ENCODE assay signal across 16 cellular contexts in genomic region chr2:159637988-159638501, GRCh38. TPM values are rescaled to one million over a fixed set of nuclear protein-coding genes. Genes with fewer than 3 reads are reported as not detected.
DNase-seq lines count a peak whose midpoint lies in the region; ATAC-seq, FAIRE-seq and TF ChIP-seq lines count a peak whose summit lies in the region.
"Had no signal": no experiment of that assay in that cellular context is flagged by ENCODE, and none has a peak within 500 bp of the region (broad histone marks: within the 10 kb centered on the region; RNA-seq: fewer than 3 reads in every experiment).

No MANE protein-coding gene starts in this region.

- POLR2A ChIA-PET in HepG2 (lab: Yijun Ruan, JAX) = no interaction called here
- POLR2A ChIA-PET in SK-N-SH (lab: Yijun Ruan, JAX) = no interaction called here

- H3K27ac ChIP-seq in HepG2 (ENCODE audit: extremely low read length, insufficient read depth, low read length) (no peak overlapping the region), right lobe of liver (no peak overlapping the region), SK-N-SH (ENCODE audit: low read depth in 2 of 2, low read length in 1 of 2) (peak overlapping the region in 1 of 2 experiments; percentile 67; a peak in 2 of 4 replicates), left lung (no peak overlapping the region)
- H3K27ac ChIP-seq: gastrocnemius medialis, neural progenitor cell, upper lobe of right lung had no signal

- TF ChIP-seq RAD21 in HepG2 (CRISPR knock-in tag; IDR thresholded peaks at IDR 0.05) (no peak), SK-N-SH (IDR thresholded peaks at IDR 0.05; ENCODE audit: low read length) (no peak)

- H3K9me3 ChIP-seq in HepG2 (ENCODE audit: low read length) (no peaks in the 10 kb centered on the region), right lobe of liver (no peaks in the 10 kb centered on the region), SK-N-SH (peaks cover 17% of the 10 kb centered on the region), left lung (peaks cover 0 to 5% of the 10 kb centered on the region in 2 donors)
- H3K9me3 ChIP-seq: gastrocnemius medialis, HAP-1 had no signal

- H3K4me3 ChIP-seq in HepG2 (replicated peaks in 1 of 3; ENCODE audit: insufficient read depth in 1 of 3, low read depth in 2 of 3, low read length in 3 of 3) (no peak overlapping the region), right lobe of liver (no peak overlapping the region), SK-N-SH (ENCODE audit: low read depth in 2 of 2, low read length in 1 of 2) (no peak overlapping the region), left lung (no peak overlapping the region)
- H3K4me3 ChIP-seq: gastrocnemius medialis, HAP-1, neural progenitor cell, upper lobe of right lung had no signal

- H3K4me2 ChIP-seq in HepG2 (ENCODE audit: low read depth, low read length) (no peak overlapping the region), SK-N-SH (no peak overlapping the region)
- H3K4me2 ChIP-seq: neural progenitor cell had no signal

- DNase-seq in HepG2 (ENCODE audit: low spot score) = no peak
- no peak for DNase-seq in right lobe of liver
- no peak for DNase-seq in SK-N-SH
- DNase-seq in fibroblast of peridontal ligament (ENCODE audit: extremely low read depth) = peak; percentile 55
- peak; percentile 62 for DNase-seq in urothelium cell line (ENCODE audit: low spot score)
- DNase-seq in SKM-1 treated with dmso at 0.1 percent for 144 hours (lab: John Stamatoyannopoulos, UW; ENCODE audit: unreplicated experiment) = no peak
- no peak for DNase-seq in left lung
- DNase-seq: activated CD4-positive, alpha-beta T cell treated with anti-CD3 and anti-CD28 coated beads, Interleukin-2, amount 50 U/mL, for 1 hour; activated effector memory CD4-positive, alpha-beta T cell treated with anti-CD3 and anti-CD28 coated beads, Interleukin-2, amount 50 U/mL, for 16 hours; gastrocnemius medialis; KG1; left ventricle myocardium superior; upper lobe of right lung had no signal

- TF ChIP-seq POLR2A in HepG2 (IDR thresholded peaks at IDR 0.05; ENCODE audit: insufficient read depth in 1 of 2, low read depth in 2 of 2, low read length in 2 of 2) (no peak), right lobe of liver (IDR thresholded peaks at IDR 0.05) (no peak)

- H4K20me1 ChIP-seq in HepG2 (ENCODE audit: insufficient read depth, low read length) (no peaks in the 10 kb centered on the region), SK-N-SH (ENCODE audit: insufficient read depth) (no peaks in the 10 kb centered on the region)

- no peak overlapping the region for H2AFZ ChIP-seq in HepG2 (ENCODE audit: low read length)
- no peak overlapping the region for H2AFZ ChIP-seq in SK-N-SH (ENCODE audit: low read depth)
- H2AFZ ChIP-seq: neural progenitor cell had no signal

- TF ChIP-seq EP300 in HepG2 (IDR thresholded peaks at IDR 0.05; ENCODE audit: low read depth in 2 of 2, low read length in 2 of 2) = no peak
- no peak for TF ChIP-seq EP300 in HepG2 (CRISPR knock-in tag; IDR thresholded peaks at IDR 0.05; ENCODE audit: borderline replicate concordance)
- no peak; a peak in 2 of 4 replicates for TF ChIP-seq EP300 in SK-N-SH (IDR thresholded peaks at IDR 0.05; ENCODE audit: borderline replicate concordance in 1 of 2, low read depth in 1 of 2, low read length in 1 of 2)

- no peaks in the 10 kb centered on the region for H3K9me2 ChIP-seq in SK-N-SH

- peaks cover 21% of the 10 kb centered on the region for H3F3A ChIP-seq in SK-N-SH (replicated peaks; ENCODE audit: insufficient read depth)

- intact Hi-C loops in HepG2 (cut with micrococcal nuclease; ENCODE audit: unreplicated experiment) = no loop called here
- intact Hi-C loops in right lobe of liver (cut with DNase I) = no loop called here
- intact Hi-C loops in left lung (cut with DNase I) = no loop called here

- TF ChIP-seq CTCF in HepG2 (CRISPR knock-in tag; IDR thresholded peaks at IDR 0.05) (no peak), right lobe of liver (IDR thresholded peaks at IDR 0.05) (no peak), SK-N-SH (IDR thresholded peaks at IDR 0.05) (no peak), left lung (IDR thresholded peaks at IDR 0.05) (no peak)

- H3K79me2 ChIP-seq in HepG2 (ENCODE audit: insufficient read depth, low read length) (no peaks in the 10 kb centered on the region), SK-N-SH (ENCODE audit: insufficient read depth) (no peaks in the 10 kb centered on the region)

- H3K4me1 ChIP-seq in HepG2 (ENCODE audit: insufficient read depth, low read length) (no peaks in the 10 kb centered on the region), right lobe of liver (no peaks in the 10 kb centered on the region), SK-N-SH (ENCODE audit: control insufficient read depth in 1 of 2, insufficient read depth in 2 of 2, low read depth in 1 of 2, low read length in 1 of 2) (peaks cover 0 to 4% of the 10 kb centered on the region in 2 experiments; a peak in 1 of 4 replicates), left lung (peaks cover 0 to 12% of the 10 kb centered on the region in 2 donors)
- H3K4me1 ChIP-seq: gastrocnemius medialis, neural progenitor cell had no signal

- BruUV-seq in HepG2 (replicated peaks; lab: Mats Ljungman, UMichigan) = no TSS peak

- no peak for ATAC-seq in HepG2
- no peak for ATAC-seq in right lobe of liver
- ATAC-seq in GM21723 (IDR thresholded peaks at IDR 0.05; ENCODE audit: unreplicated experiment) = no peak
- no peak for ATAC-seq in left lung
- ATAC-seq: gastrocnemius medialis, left ventricle myocardium superior, upper lobe of right lung had no signal

- H3K9ac ChIP-seq in HepG2 (ENCODE audit: insufficient read depth, low read depth, low read length) (no peak overlapping the region), SK-N-SH (no peak overlapping the region)
- H3K9ac ChIP-seq: neural progenitor cell had no signal

- no peaks in the 10 kb centered on the region for H3K36me3 ChIP-seq in HepG2 (replicated peaks in 1 of 2; ENCODE audit: control insufficient read depth in 1 of 2, insufficient read depth in 2 of 2, low read length in 2 of 2)
- H3K36me3 ChIP-seq in right lobe of liver = no peaks in the 10 kb centered on the region
- H3K36me3 ChIP-seq in SK-N-SH (replicated peaks in 1 of 2; ENCODE audit: control insufficient read depth in 1 of 2, insufficient read depth in 2 of 2, low read length in 1 of 2) = no peaks in the 10 kb centered on the region
- no peaks in the 10 kb centered on the region for H3K36me3 ChIP-seq in left lung
- H3K36me3 ChIP-seq: gastrocnemius medialis, HAP-1, neural progenitor cell, upper lobe of right lung had no signal

- no peaks in the 10 kb centered on the region for H3K27me3 ChIP-seq in HepG2 (ENCODE audit: control insufficient read depth in 1 of 2, insufficient read depth in 2 of 2, low read length in 2 of 2)
- no peaks in the 10 kb centered on the region for H3K27me3 ChIP-seq in right lobe of liver
- H3K27me3 ChIP-seq in SK-N-SH (ENCODE audit: insufficient read depth) = no peaks in the 10 kb centered on the region
- H3K27me3 ChIP-seq in left lung = no peaks in the 10 kb centered on the region
- H3K27me3 ChIP-seq: gastrocnemius medialis, neural progenitor cell, upper lobe of right lung had no signal

- FAIRE-seq in HepG2 (lab: Jason Lieb, UNC) = no peak
- peak; percentile 69 for FAIRE-seq in urothelium cell line (lab: Jason Lieb, UNC)

- in situ Hi-C loops in HepG2 (cut with HindIII; ENCODE audit: extremely low pct_ligation_motif_present, low pct_unique_long_range_greater_than_20kb) = no loop called here

- 31% methylated on average over 4 of the region's 4 CpGs for WGBS in HepG2 (ENCODE audit: low lambda C conversion rate)
- WGBS in right lobe of liver (ENCODE audit: insufficient coverage, low coverage, low lambda C conversion rate, missing lambda C conversion rate) = 92% methylated on average over 4 of the region's 4 CpGs
- WGBS in SK-N-SH (ENCODE audit: low lambda C conversion rate) = 3% methylated on average over 4 of the region's 4 CpGs

- CTCF ChIA-PET in HepG2 (lab: Yijun Ruan, JAX; ENCODE audit: low intra/inter-chr PET ratio, low total read pairs) = no interaction called here
- CTCF ChIA-PET in SK-N-SH (lab: Yijun Ruan, JAX) = no interaction called here

TF ChIP-seq in HepG2, 621 proteins besides CTCF, POLR2A, EP300 and RAD21:
- 0 out of 2 replicates have a peak, but pooled peaks have one; percentile 5 for TF ChIP-seq CREB1 (IDR thresholded peaks at IDR 0.05)
- TF ChIP-seq CREB1 (CRISPR knock-in tag; IDR thresholded peaks at IDR 0.05) = no peak
- no peak for TF ChIP-seq ZBTB42 (CRISPR knock-in tag; IDR thresholded peaks at IDR 0.05)

TF ChIP-seq in SK-N-SH, 30 proteins besides CTCF, POLR2A, EP300 and RAD21 (continues in another document):
- TF ChIP-seq RFX5 (IDR thresholded peaks at IDR 0.05; ENCODE audit: low read length) (no peak), MEF2A (IDR thresholded peaks at IDR 0.05; ENCODE audit: borderline replicate concordance, low read depth) (no peak), GABPA (IDR thresholded peaks at IDR 0.05; ENCODE audit: low read depth) (no peak)

RNA-seq across cellular contexts. Expression of gene BAZ2B, which starts 21.7 kb away (rescaled TPM):
- total RNA-seq in HepG2 (2016; rRNA removed; fragmentation: Illumina TruSeq; extraction: Trizol) = 15.1 and 18.2 TPM in 2 replicates
- total RNA-seq in HepG2 (2016; cell fraction: cytosol; rRNA removed; fragmentation: Illumina TruSeq; extraction: Trizol; ENCODE audit: low read depth) = 2.2 and 3.3 TPM in 2 replicates
- total RNA-seq in HepG2 (2016; cell fraction: insoluble cytoplasmic fraction; rRNA removed; fragmentation: Illumina TruSeq; extraction: Trizol) = 12.4 and 14.2 TPM in 2 replicates
- 3.9 and 5.1 TPM in 2 replicates for total RNA-seq in HepG2 (2016; cell fraction: membrane; rRNA removed; fragmentation: Illumina TruSeq; extraction: Trizol)
- 33.1 and 38.7 TPM in 2 replicates for total RNA-seq in HepG2 (2016; cell fraction: nucleus; rRNA removed; fragmentation: Illumina TruSeq; extraction: Trizol)
- 14.0 and 15.2 TPM in 2 replicates for polyA plus RNA-seq in HepG2 (2011; rRNA removed)
- 6.3 and 12.7 TPM in 2 replicates for polyA plus RNA-seq in HepG2 (2011; cell fraction: cytosol; rRNA removed)
- polyA plus RNA-seq in HepG2 (2011; cell fraction: nucleus; rRNA removed) = 20.8 and 25.8 TPM in 2 replicates
- 17.8 and 20.4 TPM in 2 replicates for polyA plus RNA-seq in HepG2 (2012)
- 0.34 and 0.37 TPM in 2 replicates for polyA plus RNA-seq in HepG2 (2016; cell fraction: cytosol; fragmentation: Illumina TruSeq; extraction: Trizol; ENCODE audit: low read depth)
- 4.2 and 5.1 TPM in 2 replicates for polyA plus RNA-seq in HepG2 (2016; cell fraction: insoluble cytoplasmic fraction; fragmentation: Illumina TruSeq; extraction: Trizol; ENCODE audit: low read depth)
- polyA plus RNA-seq in HepG2 (2016; cell fraction: membrane; fragmentation: Illumina TruSeq; extraction: Trizol; ENCODE audit: low read depth) = 0.52 and 0.54 TPM in 2 replicates
- 11.7 and 14.3 TPM in 2 replicates for polyA plus RNA-seq in HepG2 (2016; cell fraction: nucleus; fragmentation: Illumina TruSeq; extraction: Trizol; ENCODE audit: insufficient read depth, low read depth)
- polyA minus RNA-seq in HepG2 (2011; rRNA and poly(A)+ RNA removed; ENCODE audit: low replicate concordance) = 55.1 and 69.5 TPM in 2 replicates
- polyA minus RNA-seq in HepG2 (2011; cell fraction: cytosol; rRNA and poly(A)+ RNA removed) = 20.9 and 23.2 TPM in 2 replicates
- 158 and 192 TPM in 2 replicates for polyA minus RNA-seq in HepG2 (2011; cell fraction: nucleus; rRNA and poly(A)+ RNA removed)
- 10 to 100 TPM; 18.0 to 32.8 (median 24.2) TPM for total RNA-seq in right lobe of liver
- polyA plus RNA-seq in SK-N-SH (2012; rRNA removed) = 10.2 and 16.0 TPM in 2 replicates
- polyA plus RNA-seq in SK-N-SH (2012; cell fraction: cytosol; rRNA removed) = 12.4 and 15.5 TPM in 2 replicates
- polyA plus RNA-seq in SK-N-SH (2012; cell fraction: nucleus; rRNA removed) = 13.2 and 28.2 TPM in 2 replicates
- 10 to 100 TPM; 60.0 to 76.2 TPM for total RNA-seq in left lung

Comparison
In these comparisons a context has a peak if more than half of its experiments do, and no peak if none do; other contexts are left out.
1. DNase-seq: peak in fibroblast of peridontal ligament (single experiment) and urothelium cell line (single experiment); none in HepG2 (single experiment), right lobe of liver (0 of 3), SK-N-SH (single experiment), SKM-1 treated with dmso at 0.1 percent for 144 hours (single experiment) and left lung (0 of 2).
2. Of the 25 proteins assayed by ChIP-seq in both HepG2 and SK-N-SH: peak only in HepG2: none; only in SK-N-SH: FOSL2, JUND, MAX, NFIC, PBX3, POLR2AphosphoS5 and 2 more; in both: none; in neither: 17.